Comparison of ENCODE assay signal across 11 cellular contexts in genomic region chr14:71574976-71575375, GRCh38.
DNase-seq lines count a peak whose midpoint lies in the region; ATAC-seq, FAIRE-seq and TF ChIP-seq lines count a peak whose summit lies in the region.
"Had no signal": no experiment of that assay in that cellular context is flagged by ENCODE, and none has a peak within 500 bp of the region (broad histone marks: within the 10 kb centered on the region; RNA-seq: fewer than 3 reads in every experiment).

No MANE protein-coding gene starts in this region.

- no peaks in the 10 kb centered on the region for H3K27me3 ChIP-seq in foreskin keratinocyte
- H3K27me3 ChIP-seq in testis = no peaks in the 10 kb centered on the region
- no peaks in the 10 kb centered on the region for H3K27me3 ChIP-seq in spleen (replicated peaks in 1 of 7)

- H3K27ac ChIP-seq in SK-N-MC (peak overlapping the region; percentile 83), foreskin keratinocyte (no peak overlapping the region), testis (peak overlapping the region; percentile 5 to 42), spleen (peak overlapping the region in 3 of 8 donors; percentile 16 to 27 (median 26))

- ATAC-seq in foreskin keratinocyte = peak; percentile 38
- no peak for ATAC-seq in GM21737 (IDR thresholded peaks at IDR 0.05; ENCODE audit: unreplicated experiment)

- TF ChIP-seq CTCF in foreskin keratinocyte (conservative IDR thresholded peaks at IDR 0.05) = no peak
- TF ChIP-seq CTCF in testis (IDR thresholded peaks at IDR 0.05) = no peak
- no peak for TF ChIP-seq CTCF in spleen (IDR thresholded peaks at IDR 0.05 in 8 of 11, conservative IDR thresholded peaks at IDR 0.05 in 3 of 11)

- FAIRE-seq in GM19239 (lab: Jason Lieb, UNC) = peak; percentile 47
- FAIRE-seq: endometrium, H1 had no signal

- peak overlapping the region; percentile 7 for H3K4me3 ChIP-seq in SK-N-MC
- H3K4me3 ChIP-seq in testis = no peak overlapping the region
- H3K4me3 ChIP-seq in spleen = no peak overlapping the region

- DNase-seq in GM19239 (ENCODE audit: insufficient read length, low spot score) (no peak), SK-N-MC (ENCODE audit: low read depth, low spot score) (no peak), foreskin keratinocyte (peak in 1 of 2 donors; percentile 56), testis (peak; percentile 49), spleen (no peak), SW480 (ENCODE audit: low spot score) (no peak)
- DNase-seq: activated T-cell treated with anti-CD3 and anti-CD28 coated beads, Interleukin-2, amount 50 U/mL, for 48 hours; naive B cell had no signal

- 35 to 41% methylated on average over 2 of the region's 2 CpGs for WGBS in testis, 2 donors
- 60 to 86% (median 73%) methylated on average over 2 of the region's 2 CpGs for WGBS in spleen, 5 donors

- H3K9me3 ChIP-seq in SK-N-MC (ENCODE audit: low read depth, low read length) = no peaks in the 10 kb centered on the region
- no peaks in the 10 kb centered on the region for H3K9me3 ChIP-seq in testis
- H3K9me3 ChIP-seq in spleen = no peaks in the 10 kb centered on the region

- intact Hi-C loops in testis (cut with DNase I; ENCODE audit: low total_unique reads) = no loop called here
- intact Hi-C loops in spleen (cut with DNase I; ENCODE audit: low total_unique reads) = no loop called here

- peaks cover 4% of the 10 kb centered on the region for H3K4me1 ChIP-seq in foreskin keratinocyte
- H3K4me1 ChIP-seq in testis = peaks cover 11% of the 10 kb centered on the region
- peaks cover 6 to 36% (median 20%) of the 10 kb centered on the region in 6 donors for H3K4me1 ChIP-seq in spleen

- TF ChIP-seq POLR2A in testis (IDR thresholded peaks at IDR 0.05) = no peak
- no peak for TF ChIP-seq POLR2A in spleen (IDR thresholded peaks at IDR 0.05)

- no peaks in the 10 kb centered on the region for H3K36me3 ChIP-seq in SK-N-MC (ENCODE audit: insufficient read depth, low read length)
- no peaks in the 10 kb centered on the region for H3K36me3 ChIP-seq in testis (ENCODE audit: low read depth, missing control alignments)
- no peaks in the 10 kb centered on the region for H3K36me3 ChIP-seq in spleen

- H3K9ac ChIP-seq in SK-N-MC (ENCODE audit: insufficient read length) = no peak overlapping the region
